ENCODE assay signal across 18 cellular contexts in the genomic region with DNA sequence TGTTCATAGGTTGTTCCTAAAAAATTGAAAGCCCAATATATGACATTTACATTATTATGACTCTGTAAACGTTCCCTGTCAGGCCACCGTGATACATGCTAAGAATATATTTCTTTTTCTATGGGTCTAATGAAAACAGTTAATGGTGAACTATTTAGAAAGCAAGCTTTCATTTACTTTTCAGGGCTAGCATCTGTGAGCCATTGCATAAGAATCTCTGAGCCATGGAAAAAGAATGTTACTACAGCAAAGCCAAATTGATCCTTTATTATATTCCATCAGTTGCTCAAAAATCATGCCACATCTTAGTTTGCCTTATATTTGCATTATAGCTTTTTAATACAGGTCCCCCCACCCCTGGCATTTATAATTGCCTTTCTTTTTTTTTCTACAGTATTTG.
DNase-seq lines count a peak whose midpoint lies in the region; ATAC-seq and TF ChIP-seq lines count a peak whose summit lies in the region.
"Had no signal": no experiment of that assay in that cellular context is flagged by ENCODE, and none has a peak within 500 bp of the region (broad histone marks: within the 10 kb centered on the region; RNA-seq: fewer than 3 reads in every experiment).

No MANE protein-coding gene starts in this region.

- no peaks in the 10 kb centered on the region for H3K36me3 ChIP-seq in IMR-90 (ENCODE audit: control insufficient read depth, insufficient read depth, low read length)
- no peaks in the 10 kb centered on the region for H3K36me3 ChIP-seq in mesenchymal stem cell (ENCODE audit: control insufficient read depth in 1 of 2, insufficient read depth in 2 of 2, low read depth in 1 of 2, low read length in 2 of 2)
- H3K36me3 ChIP-seq: thoracic aorta had no signal

- no peaks in the 10 kb centered on the region for H3K9me3 ChIP-seq in IMR-90 (ENCODE audit: control insufficient read depth, insufficient read depth, low read length)
- no peaks in the 10 kb centered on the region for H3K9me3 ChIP-seq in mesenchymal stem cell (ENCODE audit: control insufficient read depth, low read length)
- H3K9me3 ChIP-seq: BLaER1, body of pancreas, psoas muscle, thoracic aorta had no signal

- H2BK20ac ChIP-seq in IMR-90 (ENCODE audit: low read depth, low read length): no peak overlapping the region

- H3K23ac ChIP-seq in IMR-90 (ENCODE audit: low read depth, low read length) (peak overlapping the region; percentile 25; the same call in 1 of the 2 replicates), mesenchymal stem cell (ENCODE audit: low read length in 2 of 2) (no peak overlapping the region)

- POLR2A ChIA-PET in IMR-90 (lab: Charles Lee; ENCODE audit: unreplicated experiment): no interaction called here

- H2AK5ac ChIP-seq in IMR-90 (ENCODE audit: low read depth, low read length): no peak overlapping the region
- no peak overlapping the region for H2AK5ac ChIP-seq in mesenchymal stem cell (ENCODE audit: low read length, severe bottlenecking)

- WGBS in IMR-90 (ENCODE audit: extremely low coverage in 2 of 2, insufficient read length in 1 of 2), 2 experiments: no CpG with 5 or more reads among the region's 2 CpGs
- WGBS in mesenchymal stem cell: no CpG with 5 or more reads among the region's 2 CpGs

- DNase-seq in AG08396 (ENCODE audit: low spot score): peak; percentile 43
- peak; percentile 79 for DNase-seq in IMR-90
- DNase-seq in cardiac fibroblast (ENCODE audit: low read depth in 2 of 2): peak; percentile 41 to 67
- peak; percentile 59 for DNase-seq in mesenchymal stem cell
- DNase-seq in hippocampal formation (lab: John Stamatoyannopoulos, UW): no peak
- DNase-seq in GDM1 (lab: John Stamatoyannopoulos, UW): no peak
- DNase-seq: activated CD8-positive, alpha-beta memory T cell treated with anti-CD3 and anti-CD28 coated beads for 24 hours; activated effector memory CD4-positive, alpha-beta T cell treated with Interleukin-2 at 50 U/mL for 16 hours; body of pancreas; effector CD4-positive, alpha-beta T cell; left cardiac atrium; MV-4-11; psoas muscle; SIG-M5 had no signal

- dilution Hi-C loops in IMR-90 (cut with HindIII; ENCODE audit: low sequenced_read_pairs, unreplicated experiment): no loop called here

- intact Hi-C loops in IMR-90 (cut with micrococcal nuclease): no loop called here

- H4K91ac ChIP-seq in IMR-90 (ENCODE audit: insufficient read depth, low read depth, low read length) (no peak overlapping the region), mesenchymal stem cell (ENCODE audit: low read length) (no peak overlapping the region)

- H3K4ac ChIP-seq in IMR-90 (ENCODE audit: low read depth, low read length): 0 out of 2 replicates have a peak overlapping the region, but pooled peaks have one; percentile 7
- no peak overlapping the region for H3K4ac ChIP-seq in mesenchymal stem cell (ENCODE audit: low read depth in 1 of 2, low read length in 2 of 2)

- TF ChIP-seq CTCF in IMR-90 (conservative IDR thresholded peaks at IDR 0.05; ENCODE audit: low read depth, low read length) (no peak), cardiac fibroblast (IDR thresholded peaks at IDR 0.05; ENCODE audit: low read depth, low read length) (no peak)

- in situ Hi-C loops in IMR-90 (cut with MboI; ENCODE audit: low sequenced_read_pairs): no loop called here

- H3K27me3 ChIP-seq in IMR-90 (ENCODE audit: control insufficient read depth, insufficient read depth, low read length) (no peaks in the 10 kb centered on the region), mesenchymal stem cell (ENCODE audit: control insufficient read depth in 1 of 2, insufficient read depth in 1 of 2, low read length in 2 of 2) (no peaks in the 10 kb centered on the region)
- H3K27me3 ChIP-seq: BLaER1, body of pancreas had no signal

- peak overlapping the region; percentile 30; the same call in 1 of the 2 replicates for H3K27ac ChIP-seq in IMR-90 (ENCODE audit: insufficient read depth, low read length)
- H3K27ac ChIP-seq in mesenchymal stem cell (ENCODE audit: low read length, poor library complexity, severe bottlenecking): peak overlapping the region; percentile 65
- H3K27ac ChIP-seq: BLaER1, body of pancreas, psoas muscle, thoracic aorta had no signal

- H4K20me1 ChIP-seq in IMR-90 (ENCODE audit: insufficient read depth, low read length): peaks cover 21% of the 10 kb centered on the region; the same call in 1 of the 2 replicates

- H2AK9ac ChIP-seq in IMR-90 (replicated peaks; ENCODE audit: low read depth, low read length, poor library complexity): no peak overlapping the region

- H4K8ac ChIP-seq in IMR-90 (ENCODE audit: low read depth in 2 of 2, low read length in 2 of 2) (no peak overlapping the region), mesenchymal stem cell (ENCODE audit: low read length) (no peak overlapping the region)

- no peak overlapping the region for H2AFZ ChIP-seq in IMR-90 (replicated peaks; ENCODE audit: low read length, poor library complexity)
- no peak overlapping the region for H2AFZ ChIP-seq in mesenchymal stem cell (ENCODE audit: low read depth, low read length)

- H3K9ac ChIP-seq in IMR-90 (ENCODE audit: low read depth, low read length) (no peak overlapping the region), mesenchymal stem cell (ENCODE audit: low read length) (peak overlapping the region; percentile 24)
- H3K9ac ChIP-seq: BLaER1 had no signal

- CTCF ChIA-PET in IMR-90 (lab: Yijun Ruan, JAX): interaction anchor here (0.6 to 1.1 kb wide), 3 partner anchors 17 to 415 kb away, joined by 3 read pairs; no protein-coding TSS in a partner anchor

- H3K18ac ChIP-seq in IMR-90 (ENCODE audit: low read depth, low read length) (no peak overlapping the region), mesenchymal stem cell (ENCODE audit: low read depth in 1 of 2, low read length in 2 of 2) (no peak overlapping the region)

- TF ChIP-seq RAD21 in IMR-90 (IDR thresholded peaks at IDR 0.05; ENCODE audit: low read length): no peak

- H3K79me1 ChIP-seq in IMR-90 (ENCODE audit: low read depth in 1 of 2, low read length in 2 of 2): peaks cover 45 to 64% of the 10 kb centered on the region in 2 experiments
- peaks cover 22% of the 10 kb centered on the region for H3K79me1 ChIP-seq in mesenchymal stem cell (replicated peaks; ENCODE audit: low read length, poor library complexity, severe bottlenecking)

- no peak overlapping the region for H3K4me3 ChIP-seq in IMR-90 (ENCODE audit: insufficient read depth, low read depth, low read length)
- H3K4me3 ChIP-seq in cardiac fibroblast (replicated peaks in 1 of 2; ENCODE audit: low read depth in 2 of 2, low read length in 2 of 2): no peak overlapping the region
- no peak overlapping the region for H3K4me3 ChIP-seq in mesenchymal stem cell (ENCODE audit: insufficient read depth in 1 of 2, low read depth in 1 of 2, low read length in 2 of 2)
- H3K4me3 ChIP-seq: BLaER1, body of pancreas, psoas muscle, thoracic aorta had no signal

- H2BK12ac ChIP-seq in mesenchymal stem cell (ENCODE audit: low read length in 2 of 2): no peak overlapping the region

- H2BK5ac ChIP-seq in IMR-90 (ENCODE audit: low read depth, low read length, poor library complexity, severe bottlenecking) (peak overlapping the region; percentile 43), mesenchymal stem cell (ENCODE audit: low read depth, low read length, poor library complexity, severe bottlenecking) (no peak overlapping the region)

- H4K5ac ChIP-seq in IMR-90 (ENCODE audit: low read depth, low read length): no peak overlapping the region

- ATAC-seq in IMR-90 (ENCODE audit: low read depth) (peak; percentile 90), HG03521 (IDR thresholded peaks at IDR 0.05; ENCODE audit: unreplicated experiment) (no peak), GM21381 (IDR thresholded peaks at IDR 0.05; ENCODE audit: unreplicated experiment) (no peak)
- ATAC-seq: body of pancreas, left cardiac atrium, psoas muscle had no signal

- H3K9me1 ChIP-seq in IMR-90 (ENCODE audit: insufficient read depth, low read length): peaks cover 16% of the 10 kb centered on the region

- H3K4me2 ChIP-seq in IMR-90 (ENCODE audit: low read depth, low read length): peak overlapping the region; percentile 81; the same call in 1 of the 2 replicates
- H3K4me2 ChIP-seq in mesenchymal stem cell (ENCODE audit: low read length, poor library complexity, severe bottlenecking): no peak overlapping the region
- H3K4me2 ChIP-seq: BLaER1 had no signal

- peaks cover 7% of the 10 kb centered on the region for H3K4me1 ChIP-seq in IMR-90 (ENCODE audit: control insufficient read depth, insufficient read depth, low read length)
- H3K4me1 ChIP-seq in mesenchymal stem cell (ENCODE audit: control insufficient read depth, insufficient read depth, low read depth, low read length): peaks cover 6% of the 10 kb centered on the region
- H3K4me1 ChIP-seq: BLaER1, body of pancreas had no signal

- no peak overlapping the region for H3K56ac ChIP-seq in IMR-90 (ENCODE audit: extremely low read depth, insufficient read depth, low read length)

- no TSS peak for BruUV-seq in IMR-90 (replicated peaks; lab: Mats Ljungman, UMichigan)

- no peak overlapping the region for H3K14ac ChIP-seq in IMR-90 (replicated peaks; ENCODE audit: low read depth, low read length)
- no peak overlapping the region for H3K14ac ChIP-seq in mesenchymal stem cell (ENCODE audit: low read length in 2 of 2)

- H2BK120ac ChIP-seq in IMR-90 (ENCODE audit: low read depth, low read length) (peak overlapping the region; percentile 18; the same call in 1 of the 2 replicates), mesenchymal stem cell (ENCODE audit: low read depth, low read length) (no peak overlapping the region)

- TF ChIP-seq POLR2A in IMR-90 (IDR thresholded peaks at IDR 0.05; ENCODE audit: low read depth, low read length): no peak

- no peak overlapping the region for H2BK15ac ChIP-seq in IMR-90 (ENCODE audit: low read depth, low read length)
- no peak overlapping the region for H2BK15ac ChIP-seq in mesenchymal stem cell (ENCODE audit: low read depth, poor library complexity, severe bottlenecking)

TF ChIP-seq in IMR-90, 13 proteins besides CTCF, POLR2A, EP300 and RAD21 (continues in another document):
- TF ChIP-seq RFX5 (IDR thresholded peaks at IDR 0.05; ENCODE audit: low read depth, low read length): no peak
- TF ChIP-seq SMC3 (IDR thresholded peaks at IDR 0.05; ENCODE audit: low read depth, low read length): no peak
- TF ChIP-seq MAFK (IDR thresholded peaks at IDR 0.05; ENCODE audit: low read depth, low read length): no peak
- TF ChIP-seq NFE2L2 (IDR thresholded peaks at IDR 0.05; ENCODE audit: low read depth, low read length): no peak
- peak; percentile 59; the same call in 1 of the 2 replicates for TF ChIP-seq FOS (IDR thresholded peaks at IDR 0.05; ENCODE audit: low read depth, low read length)
- TF ChIP-seq, protein P1, sequence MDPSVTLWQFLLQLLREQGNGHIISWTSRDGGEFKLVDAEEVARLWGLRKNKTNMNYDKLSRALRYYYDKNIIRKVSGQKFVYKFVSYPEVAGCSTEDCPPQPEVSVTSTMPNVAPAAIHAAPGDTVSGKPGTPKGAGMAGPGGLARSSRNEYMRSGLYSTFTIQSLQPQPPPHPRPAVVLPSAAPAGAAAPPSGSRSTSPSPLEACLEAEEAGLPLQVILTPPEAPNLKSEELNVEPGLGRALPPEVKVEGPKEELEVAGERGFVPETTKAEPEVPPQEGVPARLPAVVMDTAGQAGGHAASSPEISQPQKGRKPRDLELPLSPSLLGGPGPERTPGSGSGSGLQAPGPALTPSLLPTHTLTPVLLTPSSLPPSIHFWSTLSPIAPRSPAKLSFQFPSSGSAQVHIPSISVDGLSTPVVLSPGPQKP (IDR thresholded peaks at IDR 0.05; ENCODE audit: borderline replicate concordance, low read depth, low read length): no peak

Comparison
In these comparisons a context has a peak if more than half of its experiments do, and no peak if none do; other contexts are left out.
1. DNase-seq: peak in AG08396 (single experiment), IMR-90 (single experiment), cardiac fibroblast (2 of 2) and mesenchymal stem cell (single experiment); none in hippocampal formation (0 of 2) and GDM1 (single experiment).